Comparison of ENCODE assay signal across 37 cellular contexts in the genomic region with DNA sequence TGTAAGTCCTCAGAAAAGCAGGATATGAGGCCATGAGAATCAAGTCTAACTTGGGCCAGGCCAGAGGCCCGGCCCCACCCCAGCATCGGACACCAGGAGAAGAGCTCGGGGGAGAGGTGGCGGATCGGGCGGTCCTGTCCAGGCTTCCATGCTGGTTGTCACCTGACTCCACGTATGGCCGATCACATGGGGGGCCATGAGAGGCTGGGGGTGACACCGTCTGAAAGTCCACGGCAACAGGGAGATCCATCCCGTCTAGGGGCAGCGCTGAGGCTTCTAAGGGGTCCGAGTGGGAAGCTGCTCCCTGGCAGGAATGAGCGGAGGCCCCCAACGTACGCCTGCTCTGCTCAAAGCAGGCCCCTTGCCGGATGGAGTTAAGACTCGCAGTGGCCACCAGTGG.
"Had no signal": no experiment of that assay in that cellular context is flagged by ENCODE, and none has a peak within 500 bp of the region (broad histone marks: within the 10 kb centered on the region; RNA-seq: fewer than 3 reads in every experiment).

No MANE protein-coding gene starts in this region.

- H3K4me1 Mint-ChIP-seq: activated CD4-positive, alpha-beta memory T cell treated with anti-CD3 and anti-CD28 coated beads, Interleukin-2, amount 10 ng/mL, durations not matched to agents 7 days and 5 days; activated CD8-positive, alpha-beta memory T cell treated with anti-CD3 and anti-CD28 coated beads, Interleukin-2, amount 10 ng/mL, durations not matched to agents 7 days and 5 days; activated naive CD4-positive, alpha-beta T cell treated with anti-CD3 and anti-CD28 coated beads, Interleukin-2, amount 10 ng/mL, durations not matched to agents 7 days and 5 days; activated naive CD8-positive, alpha-beta T cell treated with anti-CD3 and anti-CD28 coated beads, Interleukin-2, amount 10 ng/mL, durations not matched to agents 7 days and 5 days; activated naive CD8-positive, alpha-beta T cell treated with anti-CD3 and anti-CD28 coated beads, Interleukin-2, amount 50 U/mL, for 24 hours; brain; central memory CD8-positive, alpha-beta T cell had no signal

- H3K4me3 Mint-ChIP-seq: activated CD4-positive, alpha-beta memory T cell treated with anti-CD3 and anti-CD28 coated beads, Interleukin-2, amount 10 ng/mL, durations not matched to agents 7 days and 5 days; activated CD4-positive, alpha-beta T cell treated with anti-CD3 and anti-CD28 coated beads for 36 hours; activated CD4-positive, alpha-beta T cell treated with anti-CD3 and anti-CD28 coated beads, Interleukin-2, amount 10 ng/mL, durations not matched to agents 7 days and 5 days; activated CD8-positive, alpha-beta memory T cell treated with anti-CD3 and anti-CD28 coated beads, Interleukin-2, amount 10 ng/mL, durations not matched to agents 7 days and 5 days; activated CD8-positive, alpha-beta T cell treated with anti-CD3 and anti-CD28 coated beads, Interleukin-2, amount 10 ng/mL, durations not matched to agents 7 days and 5 days; activated naive CD4-positive, alpha-beta T cell treated with anti-CD3 and anti-CD28 coated beads, Interleukin-2, amount 10 ng/mL, durations not matched to agents 7 days and 5 days; activated naive CD4-positive, alpha-beta T cell treated with anti-CD3 and anti-CD28 coated beads, Interleukin-2, amount 50 U/mL, for 24 hours; activated naive CD8-positive, alpha-beta T cell; activated naive CD8-positive, alpha-beta T cell treated with anti-CD3 and anti-CD28 coated beads, Interleukin-2, amount 10 ng/mL, durations not matched to agents 7 days and 5 days; activated naive CD8-positive, alpha-beta T cell treated with anti-CD3 and anti-CD28 coated beads, Interleukin-2, amount 50 U/mL, for 24 hours; activated T-cell treated with anti-CD3 and anti-CD28 coated beads, Interleukin-2, amount 50 U/mL, for 24 hours; brain; central memory CD8-positive, alpha-beta T cell; T-helper 1 cell treated with Interleukin-12 subunit alpha and Interleukin-12 subunit beta and Interleukin-4 antibody, amounts not matched to agents 30 μg/mL and 1 μg/mL, for 36 hours; T-helper 2 cell treated with Interferon-gamma antibody and Interleukin-4, amounts not matched to agents 5 μg/mL and 100 μg/mL, for 36 hours; WTC11 had no signal

- H3K36me3 Mint-ChIP-seq: activated CD8-positive, alpha-beta memory T cell treated with anti-CD3 and anti-CD28 coated beads, Interleukin-2, amount 10 ng/mL, durations not matched to agents 7 days and 5 days; activated naive CD4-positive, alpha-beta T cell treated with anti-CD3 and anti-CD28 coated beads, Interleukin-2, amount 10 ng/mL, durations not matched to agents 7 days and 5 days; activated naive CD4-positive, alpha-beta T cell treated with anti-CD3 and anti-CD28 coated beads, Interleukin-2, amount 50 U/mL, for 24 hours; activated naive CD8-positive, alpha-beta T cell; activated naive CD8-positive, alpha-beta T cell treated with anti-CD3 and anti-CD28 coated beads, Interleukin-2, amount 10 ng/mL, durations not matched to agents 7 days and 5 days; brain; WTC11 had no signal

- H3K27ac ChIP-seq: ascending aorta, cardiac muscle cell, WERI-Rb-1 had no signal

- H3K4me3 ChIP-seq: ascending aorta, cardiac muscle cell had no signal

- DNase-seq: activated CD4-positive, alpha-beta memory T cell treated with anti-CD3 and anti-CD28 coated beads, Interleukin-2, amount 10 ng/mL, durations not matched to agents 7 days and 5 days; activated CD4-positive, alpha-beta T cell treated with anti-CD3 and anti-CD28 coated beads for 1 hour; activated CD4-positive, alpha-beta T cell treated with anti-CD3 and anti-CD28 coated beads for 36 hours; activated CD4-positive, alpha-beta T cell treated with anti-CD3 and anti-CD28 coated beads for 48 hours; activated CD4-positive, alpha-beta T cell treated with anti-CD3 and anti-CD28 coated beads, Interleukin-2, amount 10 ng/mL, durations not matched to agents 7 days and 5 days; activated CD4-positive, alpha-beta T cell treated with anti-CD3 and anti-CD28 coated beads, Interleukin-2, amount 50 U/mL, for 48 hours; activated CD4-positive, CD25-positive, alpha-beta regulatory T cell; activated CD8-positive, alpha-beta memory T cell treated with anti-CD3 and anti-CD28 coated beads for 24 hours; activated CD8-positive, alpha-beta memory T cell treated with anti-CD3 and anti-CD28 coated beads, Interleukin-2, amount 10 ng/mL, durations not matched to agents 7 days and 5 days; activated CD8-positive, alpha-beta memory T cell treated with anti-CD3 and anti-CD28 coated beads, Interleukin-2, amount 50 U/mL, for 48 hours; activated CD8-positive, alpha-beta T cell treated with anti-CD3 and anti-CD28 coated beads, Interleukin-2, amount 10 ng/mL, durations not matched to agents 7 days and 5 days; activated effector memory CD4-positive, alpha-beta T cell treated with Interleukin-2 at 50 U/mL for 16 hours; activated gamma-delta T cell; activated naive CD4-positive, alpha-beta T cell treated with anti-CD3 and anti-CD28 coated beads, Interleukin-2, amount 10 ng/mL, durations not matched to agents 7 days and 5 days; activated naive CD4-positive, alpha-beta T cell treated with Interleukin-2 at 50 U/mL for 16 hours; activated naive CD8-positive, alpha-beta T cell treated with anti-CD3 and anti-CD28 coated beads, Interleukin-2, amount 10 ng/mL, durations not matched to agents 7 days and 5 days; activated naive CD8-positive, alpha-beta T cell treated with anti-CD3 and anti-CD28 coated beads, Interleukin-2, amount 50 U/mL, for 24 hours; activated T-cell treated with anti-CD3 and anti-CD28 coated beads, Interleukin-2, amount 50 U/mL, for 24 hours; activated T-cell treated with anti-CD3 and anti-CD28 coated beads, Interleukin-2, amount 50 U/mL, for 48 hours; amygdala; anterior cingulate cortex; caudate nucleus; cerebellar nuclear complex; T-helper 1 cell; T-helper 2 cell; T-helper 9 cell; WERI-Rb-1 had no signal

- H3K27ac Mint-ChIP-seq: activated CD4-positive, alpha-beta memory T cell treated with anti-CD3 and anti-CD28 coated beads, Interleukin-2, amount 10 ng/mL, durations not matched to agents 7 days and 5 days; activated CD4-positive, alpha-beta T cell treated with anti-CD3 and anti-CD28 coated beads for 36 hours; activated CD4-positive, alpha-beta T cell treated with anti-CD3 and anti-CD28 coated beads, Interleukin-2, amount 10 ng/mL, durations not matched to agents 7 days and 5 days; activated CD8-positive, alpha-beta memory T cell treated with anti-CD3 and anti-CD28 coated beads, Interleukin-2, amount 10 ng/mL, durations not matched to agents 7 days and 5 days; activated CD8-positive, alpha-beta T cell treated with anti-CD3 and anti-CD28 coated beads, Interleukin-2, amount 10 ng/mL, durations not matched to agents 7 days and 5 days; activated naive CD4-positive, alpha-beta T cell treated with anti-CD3 and anti-CD28 coated beads, Interleukin-2, amount 10 ng/mL, durations not matched to agents 7 days and 5 days; activated naive CD4-positive, alpha-beta T cell treated with anti-CD3 and anti-CD28 coated beads, Interleukin-2, amount 50 U/mL, for 24 hours; activated naive CD8-positive, alpha-beta T cell; activated naive CD8-positive, alpha-beta T cell treated with anti-CD3 and anti-CD28 coated beads, Interleukin-2, amount 10 ng/mL, durations not matched to agents 7 days and 5 days; activated naive CD8-positive, alpha-beta T cell treated with anti-CD3 and anti-CD28 coated beads, Interleukin-2, amount 50 U/mL, for 24 hours; activated T-cell treated with anti-CD3 and anti-CD28 coated beads, Interleukin-2, amount 50 U/mL, for 24 hours; activated T-helper 2 cell treated with anti-CD3 and anti-CD28 coated beads, Interferon-gamma antibody, Interleukin-2, Interleukin-4, amounts not matched to agents 10 μg/mL and 5 μg/mL and 100 μg/mL, durations not matched to agents 14 hours and 24 hours and 36 hours; brain; T-helper 1 cell treated with Interleukin-12 subunit alpha and Interleukin-12 subunit beta and Interleukin-4 antibody, amounts not matched to agents 30 μg/mL and 1 μg/mL, for 36 hours; T-helper 2 cell treated with Interferon-gamma antibody and Interleukin-4, amounts not matched to agents 5 μg/mL and 100 μg/mL, for 36 hours; WTC11 had no signal

- H3K36me3 ChIP-seq: ascending aorta, cardiac muscle cell had no signal

- H3K4me1 ChIP-seq: ascending aorta had no signal

- H3K9me3 ChIP-seq: ascending aorta had no signal

- H3K9me3 Mint-ChIP-seq: activated CD4-positive, alpha-beta memory T cell treated with anti-CD3 and anti-CD28 coated beads, Interleukin-2, amount 10 ng/mL, durations not matched to agents 7 days and 5 days; activated CD4-positive, alpha-beta T cell treated with anti-CD3 and anti-CD28 coated beads, Interleukin-2, amount 10 ng/mL, durations not matched to agents 7 days and 5 days; activated naive CD4-positive, alpha-beta T cell treated with anti-CD3 and anti-CD28 coated beads, Interleukin-2, amount 10 ng/mL, durations not matched to agents 7 days and 5 days; activated naive CD4-positive, alpha-beta T cell treated with anti-CD3 and anti-CD28 coated beads, Interleukin-2, amount 50 U/mL, for 24 hours; activated naive CD8-positive, alpha-beta T cell treated with anti-CD3 and anti-CD28 coated beads, Interleukin-2, amount 10 ng/mL, durations not matched to agents 7 days and 5 days; activated naive CD8-positive, alpha-beta T cell treated with anti-CD3 and anti-CD28 coated beads, Interleukin-2, amount 50 U/mL, for 24 hours; activated T-cell treated with anti-CD3 and anti-CD28 coated beads, Interleukin-2, amount 50 U/mL, for 24 hours; activated T-helper 2 cell treated with anti-CD3 and anti-CD28 coated beads, Interferon-gamma antibody, Interleukin-2, Interleukin-4, amounts not matched to agents 10 μg/mL and 5 μg/mL and 100 μg/mL, durations not matched to agents 14 hours and 24 hours and 36 hours; brain; central memory CD8-positive, alpha-beta T cell; T-helper 1 cell treated with Interleukin-12 subunit alpha and Interleukin-12 subunit beta and Interleukin-4 antibody, amounts not matched to agents 30 μg/mL and 1 μg/mL, for 36 hours; T-helper 2 cell treated with Interferon-gamma antibody and Interleukin-4, amounts not matched to agents 5 μg/mL and 100 μg/mL, for 36 hours; WTC11 had no signal
